ENCODE assay signal across 8 cellular contexts in genomic region chr11:13440100-13440855, GRCh38. TPM values are rescaled to one million over a fixed set of nuclear protein-coding genes. Genes with fewer than 3 reads are reported as not detected.
DNase-seq lines count a peak whose midpoint lies in the region; ATAC-seq and TF ChIP-seq lines count a peak whose summit lies in the region.

No MANE protein-coding gene starts in this region.

- 13 to 26% methylated on average over 8 of the region's 8 CpGs for WGBS in body of pancreas, 2 donors

- peak; percentile 97 for ATAC-seq in body of pancreas
- no peak for ATAC-seq in HG03457 (IDR thresholded peaks at IDR 0.05; ENCODE audit: unreplicated experiment)

- H3K9me3 ChIP-seq in HUES6 (ENCODE audit: control insufficient read depth, insufficient read depth, low read depth, low read length) (no peaks in the 10 kb centered on the region), body of pancreas (no peaks in the 10 kb centered on the region), iPS-20b (ENCODE audit: insufficient read depth, low read depth, low read length) (no peaks in the 10 kb centered on the region)

- H3K27ac ChIP-seq in HUES6 (ENCODE audit: low read depth, low read length), result no peak overlapping the region
- peak overlapping the region in 3 of 4 donors; percentile 22 to 57 (median 56) for H3K27ac ChIP-seq in body of pancreas
- no peak overlapping the region for H3K27ac ChIP-seq in iPS-20b (ENCODE audit: low read length)

- H3K4me1 ChIP-seq in HUES6 (ENCODE audit: control insufficient read depth, insufficient read depth, low read length) (peaks cover 17% of the 10 kb centered on the region), body of pancreas (peaks cover 11% of the 10 kb centered on the region), iPS-20b (ENCODE audit: insufficient read depth, low read length) (peaks cover 4% of the 10 kb centered on the region; the same call in 1 of the 2 replicates)

- H3K9ac ChIP-seq in HUES6 (ENCODE audit: low read length) (no peak overlapping the region), iPS-20b (ENCODE audit: low read depth, low read length) (no peak overlapping the region)

- TF ChIP-seq CTCF in body of pancreas (IDR thresholded peaks at IDR 0.05), result no peak

- H3K4me3 ChIP-seq in HUES6 (ENCODE audit: low read depth, low read length) (peak overlapping the region; percentile 15; the same call in 1 of the 2 replicates), body of pancreas (no peak overlapping the region), iPS-20b (ENCODE audit: low read length) (peak overlapping the region; percentile 36; the same call in 1 of the 2 replicates)

- DNase-seq in AG20443 (ENCODE audit: low spot score) (peak; percentile 85), body of pancreas (peak; percentile 26 to 56 (median 42)), stromal cell of bone marrow (ENCODE audit: low read depth) (peak; percentile 93), NCI-H510A treated with DMSO at 0.1 percent for 48 hours (lab: John Stamatoyannopoulos, UW) (no peak), T-helper 9 cell (no peak)

- intact Hi-C loops in body of pancreas (cut with DNase I), result no loop called here

- H3K27me3 ChIP-seq in HUES6 (ENCODE audit: control insufficient read depth, insufficient read depth, low read length), result no peaks in the 10 kb centered on the region
- no peaks in the 10 kb centered on the region for H3K27me3 ChIP-seq in body of pancreas
- no peaks in the 10 kb centered on the region for H3K27me3 ChIP-seq in iPS-20b (ENCODE audit: insufficient read depth, low read length)

- H3K36me3 ChIP-seq in HUES6 (ENCODE audit: control insufficient read depth, insufficient read depth, low read length) (no peaks in the 10 kb centered on the region), body of pancreas (replicated peaks in 1 of 2; ENCODE audit: insufficient read depth in 1 of 2, low read depth in 2 of 2) (no peaks in the 10 kb centered on the region), iPS-20b (ENCODE audit: insufficient read depth, low read depth, low read length) (no peaks in the 10 kb centered on the region)

- no peak for TF ChIP-seq POLR2A in body of pancreas (IDR thresholded peaks at IDR 0.05)

RNA-seq across cellular contexts. Expression of gene BTBD10, which starts 22.7 kb away (rescaled TPM):
- 10 to 100 TPM; 14.2 to 17.1 TPM for total RNA-seq in body of pancreas

RNA-seq across cellular contexts. Expression of gene PTH, which starts 55.5 kb away (rescaled TPM):
- not detected for total RNA-seq in body of pancreas

Comparison
In these comparisons a context has a peak if more than half of its experiments do, and no peak if none do; other contexts are left out.
1. DNase-seq: peak in AG20443 (single experiment), body of pancreas (4 of 4) and stromal cell of bone marrow (single experiment); none in NCI-H510A treated with DMSO at 0.1 percent for 48 hours (single experiment) and T-helper 9 cell (single experiment).
2. H3K27ac ChIP-seq: peak in body of pancreas (3 of 4); none in HUES6 (single experiment) and iPS-20b (single experiment).
3. H3K4me3 ChIP-seq: peak in HUES6 (single experiment) and iPS-20b (single experiment); none in body of pancreas (0 of 2).